8 cellular contexts compared by ENCODE assay signal in the genomic region with DNA sequence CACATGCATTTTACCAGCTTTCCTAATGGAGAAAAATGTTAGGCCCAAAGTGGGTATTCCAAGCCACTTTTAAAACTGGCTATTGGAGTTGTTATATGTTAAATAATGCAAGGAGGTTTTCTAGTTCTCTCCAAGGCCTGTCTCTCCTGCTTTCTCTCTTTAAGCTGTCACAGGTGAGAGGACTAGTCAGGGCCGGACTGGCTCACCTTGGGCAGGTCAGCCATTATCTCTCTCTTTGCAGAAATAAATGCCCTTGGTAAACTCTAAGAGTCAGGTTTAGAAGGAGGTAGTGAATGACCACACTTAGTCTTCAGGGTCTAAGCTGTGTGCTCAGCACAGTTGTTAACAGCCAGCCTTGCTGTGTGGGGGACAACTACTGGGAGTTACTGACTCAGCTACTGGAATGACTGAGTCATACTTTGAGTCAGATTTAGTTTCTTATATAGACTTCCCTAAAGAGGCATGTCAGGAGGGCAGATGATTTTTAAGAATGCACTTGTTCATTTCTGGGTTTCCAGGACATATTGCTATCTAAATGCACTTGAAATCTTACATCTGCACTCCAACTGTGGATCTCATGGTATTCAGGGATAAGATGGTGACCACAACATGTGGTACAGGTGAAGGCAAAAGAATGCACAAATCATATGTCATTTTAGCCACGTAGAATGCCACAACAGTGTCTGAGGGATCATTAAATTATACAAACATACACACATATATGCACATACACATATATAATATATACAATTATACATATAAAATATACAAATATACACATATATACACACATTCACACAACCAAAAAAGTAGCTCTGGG.
DNase-seq lines count a peak whose midpoint lies in the region; ATAC-seq and TF ChIP-seq lines count a peak whose summit lies in the region.

No MANE protein-coding gene starts in this region.

- no peak overlapping the region for H3K27ac ChIP-seq in A673 (ENCODE audit: low read depth, low read length, poor library complexity, severe bottlenecking)
- no peak overlapping the region for H3K27ac ChIP-seq in SJCRH30
- no peak overlapping the region for H3K27ac ChIP-seq in dorsolateral prefrontal cortex

- intact Hi-C loops in A673 (cut with micrococcal nuclease; ENCODE audit: unreplicated experiment) (no loop called here), dorsolateral prefrontal cortex (cut with DNase I) (no loop called here)

- ATAC-seq in GM18873 (IDR thresholded peaks at IDR 0.05; ENCODE audit: low FRiP score, unreplicated experiment) (peak; percentile 96), HG03060 (IDR thresholded peaks at IDR 0.05; ENCODE audit: low read depth, unreplicated experiment) (peak; percentile 98)

- POLR2A ChIA-PET in A673 (lab: Charles Lee; ENCODE audit: low non-redundant PET) = no interaction called here

- DNase-seq in A673 (ENCODE audit: low spot score) (peak; percentile 64), SJCRH30 (peak; percentile 8 to 9), fibroblast of the conjunctiva (ENCODE audit: low read depth) (peak; percentile 85), dorsolateral prefrontal cortex (no peak), NCI-H1048 (lab: John Stamatoyannopoulos, UW) (no peak)
- DNase-seq in stimulated activated CD8-positive, alpha-beta memory T cell treated with anti-CD3 and anti-CD28 coated beads, Interleukin-2, amount 100 ng/mL, for 48 hours (ENCODE audit: low read depth in 2 of 2) = peak; percentile 8 to 15

- H3K4me1 ChIP-seq in A673 (ENCODE audit: insufficient read depth, low read length, poor library complexity, severe bottlenecking) = peaks cover 4% of the 10 kb centered on the region
- H3K4me1 ChIP-seq in SJCRH30 = no peaks in the 10 kb centered on the region

- TF ChIP-seq CTCF in A673 (conservative IDR thresholded peaks at IDR 0.05; ENCODE audit: low read depth, low read length) = no peak
- no peak for TF ChIP-seq CTCF in dorsolateral prefrontal cortex (IDR thresholded peaks at IDR 0.05 in 54 of 56, conservative IDR thresholded peaks at IDR 0.05 in 2 of 56; ENCODE audit: low read depth in 1 of 56, partially characterized antibody in 56 of 56)

- BruUV-seq in A673 (replicated peaks; lab: Mats Ljungman, UMichigan) = no TSS peak

- H3K27me3 ChIP-seq in A673 (replicated peaks; ENCODE audit: insufficient read depth, low read depth, low read length, poor library complexity) (no peaks in the 10 kb centered on the region), SJCRH30 (no peaks in the 10 kb centered on the region), dorsolateral prefrontal cortex (no peaks in the 10 kb centered on the region)

- H3K4me3 ChIP-seq in A673 (ENCODE audit: low read depth, low read length, poor library complexity, severe bottlenecking) (no peak overlapping the region), SJCRH30 (no peak overlapping the region), dorsolateral prefrontal cortex (no peak overlapping the region)

- CTCF ChIA-PET in A673 (lab: Charles Lee) = no interaction called here

- H3K9me3 ChIP-seq in A673 (ENCODE audit: low read depth, low read length, poor library complexity, severe bottlenecking) (no peaks in the 10 kb centered on the region), SJCRH30 (replicated peaks) (no peaks in the 10 kb centered on the region)

- H3K36me3 ChIP-seq in A673 (ENCODE audit: insufficient read depth, low read length, poor library complexity, severe bottlenecking) (no peaks in the 10 kb centered on the region), SJCRH30 (no peaks in the 10 kb centered on the region)

Comparison
In these comparisons a context has a peak if more than half of its experiments do, and no peak if none do; other contexts are left out.
1. DNase-seq: peak in A673 (single experiment), SJCRH30 (2 of 2), fibroblast of the conjunctiva (single experiment) and stimulated activated CD8-positive, alpha-beta memory T cell treated with anti-CD3 and anti-CD28 coated beads, Interleukin-2, amount 100 ng/mL, for 48 hours (2 of 2); none in dorsolateral prefrontal cortex (0 of 10) and NCI-H1048 (single experiment).